In genomic region chr7:72946130-72946745, GRCh38 we compare ENCODE assay signal across 1 cellular context.
TF ChIP-seq lines count a peak whose summit lies in the region.

No MANE protein-coding gene starts in this region.

TF ChIP-seq in PFSK-1, 5 proteins besides CTCF, POLR2A, EP300 and RAD21:
- 0 out of 2 replicates have a peak, but pooled peaks have one; percentile 34 for TF ChIP-seq POLR2AphosphoS5 (IDR thresholded peaks at IDR 0.05; ENCODE audit: low read depth, low read length)
TF ChIP-seq in PFSK-1: peak in this region for 1; not testable (repeated sequence) for 4.
